Comparison of ENCODE assay signal across 1 cellular context in genomic region chr20:31722388-31723281, GRCh38.
TF ChIP-seq lines count a peak whose summit lies in the region.

Gene BCL2L1 (minus strand): TSS chr20:31722868. CDS start chr20:31722218, 650 bp downstream.

TF ChIP-seq in GM12878, 131 proteins besides CTCF, POLR2A, EP300 and RAD21 (continued from another document and continues in another):
- TF ChIP-seq, protein P1, sequence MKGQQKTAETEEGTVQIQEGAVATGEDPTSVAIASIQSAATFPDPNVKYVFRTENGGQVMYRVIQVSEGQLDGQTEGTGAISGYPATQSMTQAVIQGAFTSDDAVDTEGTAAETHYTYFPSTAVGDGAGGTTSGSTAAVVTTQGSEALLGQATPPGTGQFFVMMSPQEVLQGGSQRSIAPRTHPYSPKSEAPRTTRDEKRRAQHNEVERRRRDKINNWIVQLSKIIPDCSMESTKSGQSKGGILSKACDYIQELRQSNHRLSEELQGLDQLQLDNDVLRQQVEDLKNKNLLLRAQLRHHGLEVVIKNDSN (IDR thresholded peaks at IDR 0.05; ENCODE audit: borderline replicate concordance, extremely low read length, insufficient read depth, low read depth, low read length): no peak
- TF ChIP-seq SMAD1 (IDR thresholded peaks at IDR 0.05; ENCODE audit: low read depth, partially characterized antibody) (no peak), POLR2AphosphoS5 (IDR thresholded peaks at IDR 0.05; ENCODE audit: low read length) (peak; percentile 54; the same call in 1 of the 2 replicates), ZNF592 (IDR thresholded peaks at IDR 0.05) (no peak), HSF1 (IDR thresholded peaks at IDR 0.05; ENCODE audit: low read depth, low read length) (no peak), HCFC1 (IDR thresholded peaks at IDR 0.05; ENCODE audit: low read length) (no peak), ETV6 (conservative IDR thresholded peaks at IDR 0.05 in 1 of 2, IDR thresholded peaks at IDR 0.05 in 1 of 2; ENCODE audit: borderline replicate concordance in 1 of 2, low read depth in 1 of 2) (no peak; a peak in 1 of 4 replicates), ZNF24 (IDR thresholded peaks at IDR 0.05) (no peak), BCL3 (IDR thresholded peaks at IDR 0.05; ENCODE audit: borderline replicate concordance, insufficient read depth, low read depth, low read length, poor library complexity, severe bottlenecking) (no peak), ZNF622 (IDR thresholded peaks at IDR 0.05) (no peak), NFYA (IDR thresholded peaks at IDR 0.05; ENCODE audit: borderline replicate concordance, low read depth, low read length) (no peak), ZNF384 (IDR thresholded peaks at IDR 0.05; ENCODE audit: borderline replicate concordance, low read depth, low read length) (no peak), HDAC2 (IDR thresholded peaks at IDR 0.05) (no peak), MTA2 (IDR thresholded peaks at IDR 0.05; ENCODE audit: low read depth) (0 out of 2 replicates have a peak, but pooled peaks have one; percentile 37), CBX5 (IDR thresholded peaks at IDR 0.05; ENCODE audit: low read depth) (no peak), PAX5 (IDR thresholded peaks at IDR 0.05; ENCODE audit: borderline replicate concordance, low read depth, low read length) (peak; percentile 18; the same call in 1 of the 2 replicates), MYC (IDR thresholded peaks at IDR 0.05; ENCODE audit: insufficient read depth, insufficient read length, insufficient replicate concordance, low read length, severe bottlenecking) (no peak), FOXK2 (IDR thresholded peaks at IDR 0.05) (no peak), HDAC6 (IDR thresholded peaks at IDR 0.05; ENCODE audit: unreplicated experiment) (no peak), RUNX3 (IDR thresholded peaks at IDR 0.05; ENCODE audit: low read length) (no peak; the same call in none of the 2 replicates), FOXM1 (IDR thresholded peaks at IDR 0.05; ENCODE audit: low read depth, low read length) (no peak), MLLT1 (IDR thresholded peaks at IDR 0.05) (peak; percentile 53; the same call in 1 of the 2 replicates), KAT2A (conservative IDR thresholded peaks at IDR 0.05; ENCODE audit: control insufficient read depth, low read depth, low read length) (no peak), EED (IDR thresholded peaks at IDR 0.05; ENCODE audit: low read depth) (peak; percentile 55), ZNF217 (IDR thresholded peaks at IDR 0.05) (no peak; the same call in 1 of the 2 replicates), YY1 (IDR thresholded peaks at IDR 0.05; ENCODE audit: low read depth, low read length) (no peak), IKZF1 (conservative IDR thresholded peaks at IDR 0.05) (no peak; the same call in 1 of the 2 replicates), EGR1 (IDR thresholded peaks at IDR 0.05; ENCODE audit: borderline replicate concordance in 1 of 2, low read depth in 2 of 2, low read length in 2 of 2) (peak in 1 of 2 experiments; percentile 60; a peak in 1 of 3 replicates), SP1 (IDR thresholded peaks at IDR 0.05; ENCODE audit: low read depth, low read length) (no peak), IKZF2 (IDR thresholded peaks at IDR 0.05) (peak; percentile 51 to 67), FOS (IDR thresholded peaks at IDR 0.05; ENCODE audit: borderline replicate concordance, extremely low read depth, insufficient read length) (no peak), CHD2 (IDR thresholded peaks at IDR 0.05; ENCODE audit: borderline replicate concordance, low read depth, low read length) (no peak; the same call in 1 of the 2 replicates), KDM1A (IDR thresholded peaks at IDR 0.05; ENCODE audit: borderline replicate concordance) (no peak)
- TF ChIP-seq, protein P2, sequence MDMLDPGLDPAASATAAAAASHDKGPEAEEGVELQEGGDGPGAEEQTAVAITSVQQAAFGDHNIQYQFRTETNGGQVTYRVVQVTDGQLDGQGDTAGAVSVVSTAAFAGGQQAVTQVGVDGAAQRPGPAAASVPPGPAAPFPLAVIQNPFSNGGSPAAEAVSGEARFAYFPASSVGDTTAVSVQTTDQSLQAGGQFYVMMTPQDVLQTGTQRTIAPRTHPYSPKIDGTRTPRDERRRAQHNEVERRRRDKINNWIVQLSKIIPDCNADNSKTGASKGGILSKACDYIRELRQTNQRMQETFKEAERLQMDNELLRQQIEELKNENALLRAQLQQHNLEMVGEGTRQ (IDR thresholded peaks at IDR 0.05; ENCODE audit: borderline replicate concordance, low read depth, low read length): no peak
- TF ChIP-seq, protein P3, sequence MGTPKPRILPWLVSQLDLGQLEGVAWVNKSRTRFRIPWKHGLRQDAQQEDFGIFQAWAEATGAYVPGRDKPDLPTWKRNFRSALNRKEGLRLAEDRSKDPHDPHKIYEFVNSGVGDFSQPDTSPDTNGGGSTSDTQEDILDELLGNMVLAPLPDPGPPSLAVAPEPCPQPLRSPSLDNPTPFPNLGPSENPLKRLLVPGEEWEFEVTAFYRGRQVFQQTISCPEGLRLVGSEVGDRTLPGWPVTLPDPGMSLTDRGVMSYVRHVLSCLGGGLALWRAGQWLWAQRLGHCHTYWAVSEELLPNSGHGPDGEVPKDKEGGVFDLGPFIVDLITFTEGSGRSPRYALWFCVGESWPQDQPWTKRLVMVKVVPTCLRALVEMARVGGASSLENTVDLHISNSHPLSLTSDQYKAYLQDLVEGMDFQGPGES (IDR thresholded peaks at IDR 0.05): no peak
- TF ChIP-seq, protein P4, sequence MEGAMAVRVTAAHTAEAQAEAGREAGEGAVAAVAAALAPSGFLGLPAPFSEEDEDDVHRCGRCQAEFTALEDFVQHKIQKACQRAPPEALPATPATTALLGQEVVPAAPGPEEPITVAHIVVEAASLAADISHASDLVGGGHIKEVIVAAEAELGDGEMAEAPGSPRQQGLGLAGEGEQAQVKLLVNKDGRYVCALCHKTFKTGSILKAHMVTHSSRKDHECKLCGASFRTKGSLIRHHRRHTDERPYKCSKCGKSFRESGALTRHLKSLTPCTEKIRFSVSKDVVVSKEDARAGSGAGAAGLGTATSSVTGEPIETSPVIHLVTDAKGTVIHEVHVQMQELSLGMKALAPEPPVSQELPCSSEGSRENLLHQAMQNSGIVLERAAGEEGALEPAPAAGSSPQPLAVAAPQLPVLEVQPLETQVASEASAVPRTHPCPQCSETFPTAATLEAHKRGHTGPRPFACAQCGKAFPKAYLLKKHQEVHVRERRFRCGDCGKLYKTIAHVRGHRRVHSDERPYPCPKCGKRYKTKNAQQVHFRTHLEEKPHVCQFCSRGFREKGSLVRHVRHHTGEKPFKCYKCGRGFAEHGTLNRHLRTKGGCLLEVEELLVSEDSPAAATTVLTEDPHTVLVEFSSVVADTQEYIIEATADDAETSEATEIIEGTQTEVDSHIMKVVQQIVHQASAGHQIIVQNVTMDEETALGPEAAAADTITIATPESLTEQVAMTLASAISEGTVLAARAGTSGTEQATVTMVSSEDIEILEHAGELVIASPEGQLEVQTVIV (IDR thresholded peaks at IDR 0.05; ENCODE audit: borderline replicate concordance, partially characterized antibody): no peak
- TF ChIP-seq, protein P5, sequence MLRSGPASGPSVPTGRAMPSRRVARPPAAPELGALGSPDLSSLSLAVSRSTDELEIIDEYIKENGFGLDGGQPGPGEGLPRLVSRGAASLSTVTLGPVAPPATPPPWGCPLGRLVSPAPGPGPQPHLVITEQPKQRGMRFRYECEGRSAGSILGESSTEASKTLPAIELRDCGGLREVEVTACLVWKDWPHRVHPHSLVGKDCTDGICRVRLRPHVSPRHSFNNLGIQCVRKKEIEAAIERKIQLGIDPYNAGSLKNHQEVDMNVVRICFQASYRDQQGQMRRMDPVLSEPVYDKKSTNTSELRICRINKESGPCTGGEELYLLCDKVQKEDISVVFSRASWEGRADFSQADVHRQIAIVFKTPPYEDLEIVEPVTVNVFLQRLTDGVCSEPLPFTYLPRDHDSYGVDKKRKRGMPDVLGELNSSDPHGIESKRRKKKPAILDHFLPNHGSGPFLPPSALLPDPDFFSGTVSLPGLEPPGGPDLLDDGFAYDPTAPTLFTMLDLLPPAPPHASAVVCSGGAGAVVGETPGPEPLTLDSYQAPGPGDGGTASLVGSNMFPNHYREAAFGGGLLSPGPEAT (IDR thresholded peaks at IDR 0.05; ENCODE audit: low read depth): no peak
- TF ChIP-seq, protein P6, sequence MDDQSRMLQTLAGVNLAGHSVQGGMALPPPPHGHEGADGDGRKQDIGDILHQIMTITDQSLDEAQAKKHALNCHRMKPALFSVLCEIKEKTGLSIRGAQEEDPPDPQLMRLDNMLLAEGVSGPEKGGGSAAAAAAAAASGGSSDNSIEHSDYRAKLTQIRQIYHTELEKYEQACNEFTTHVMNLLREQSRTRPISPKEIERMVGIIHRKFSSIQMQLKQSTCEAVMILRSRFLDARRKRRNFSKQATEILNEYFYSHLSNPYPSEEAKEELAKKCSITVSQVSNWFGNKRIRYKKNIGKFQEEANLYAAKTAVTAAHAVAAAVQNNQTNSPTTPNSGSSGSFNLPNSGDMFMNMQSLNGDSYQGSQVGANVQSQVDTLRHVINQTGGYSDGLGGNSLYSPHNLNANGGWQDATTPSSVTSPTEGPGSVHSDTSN (IDR thresholded peaks at IDR 0.05; ENCODE audit: insufficient replicate concordance, low read depth, low read length): no peak
- TF ChIP-seq, protein P7, sequence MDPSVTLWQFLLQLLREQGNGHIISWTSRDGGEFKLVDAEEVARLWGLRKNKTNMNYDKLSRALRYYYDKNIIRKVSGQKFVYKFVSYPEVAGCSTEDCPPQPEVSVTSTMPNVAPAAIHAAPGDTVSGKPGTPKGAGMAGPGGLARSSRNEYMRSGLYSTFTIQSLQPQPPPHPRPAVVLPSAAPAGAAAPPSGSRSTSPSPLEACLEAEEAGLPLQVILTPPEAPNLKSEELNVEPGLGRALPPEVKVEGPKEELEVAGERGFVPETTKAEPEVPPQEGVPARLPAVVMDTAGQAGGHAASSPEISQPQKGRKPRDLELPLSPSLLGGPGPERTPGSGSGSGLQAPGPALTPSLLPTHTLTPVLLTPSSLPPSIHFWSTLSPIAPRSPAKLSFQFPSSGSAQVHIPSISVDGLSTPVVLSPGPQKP (IDR thresholded peaks at IDR 0.05; ENCODE audit: low read depth, low read length): no peak
